Comparison of ENCODE assay signal across 1 cellular context in the genomic region with DNA sequence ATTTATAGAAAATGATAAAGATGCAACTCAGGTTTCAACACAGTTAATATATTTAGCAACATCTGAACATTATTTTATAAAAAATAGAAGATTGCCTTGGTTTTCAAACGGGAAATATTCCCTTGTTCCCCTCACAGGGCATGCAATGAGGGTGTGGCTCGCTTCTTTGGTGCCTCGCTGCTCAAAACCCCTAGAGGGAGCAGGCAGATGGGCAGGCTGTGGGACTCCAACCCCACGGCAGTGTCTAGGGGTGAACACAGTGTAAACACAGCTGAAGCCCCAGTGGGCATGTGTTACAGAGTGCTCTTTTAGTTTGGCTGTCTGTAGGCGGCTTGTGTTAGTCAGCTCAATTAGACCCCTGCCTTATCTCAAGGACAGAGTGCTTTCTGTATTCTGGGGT.
TF ChIP-seq lines count a peak whose summit lies in the region.

No MANE protein-coding gene starts in this region.

TF ChIP-seq in GM23338, 12 proteins besides CTCF, POLR2A, EP300 and RAD21 (continued from another document):
- TF ChIP-seq, protein P1, sequence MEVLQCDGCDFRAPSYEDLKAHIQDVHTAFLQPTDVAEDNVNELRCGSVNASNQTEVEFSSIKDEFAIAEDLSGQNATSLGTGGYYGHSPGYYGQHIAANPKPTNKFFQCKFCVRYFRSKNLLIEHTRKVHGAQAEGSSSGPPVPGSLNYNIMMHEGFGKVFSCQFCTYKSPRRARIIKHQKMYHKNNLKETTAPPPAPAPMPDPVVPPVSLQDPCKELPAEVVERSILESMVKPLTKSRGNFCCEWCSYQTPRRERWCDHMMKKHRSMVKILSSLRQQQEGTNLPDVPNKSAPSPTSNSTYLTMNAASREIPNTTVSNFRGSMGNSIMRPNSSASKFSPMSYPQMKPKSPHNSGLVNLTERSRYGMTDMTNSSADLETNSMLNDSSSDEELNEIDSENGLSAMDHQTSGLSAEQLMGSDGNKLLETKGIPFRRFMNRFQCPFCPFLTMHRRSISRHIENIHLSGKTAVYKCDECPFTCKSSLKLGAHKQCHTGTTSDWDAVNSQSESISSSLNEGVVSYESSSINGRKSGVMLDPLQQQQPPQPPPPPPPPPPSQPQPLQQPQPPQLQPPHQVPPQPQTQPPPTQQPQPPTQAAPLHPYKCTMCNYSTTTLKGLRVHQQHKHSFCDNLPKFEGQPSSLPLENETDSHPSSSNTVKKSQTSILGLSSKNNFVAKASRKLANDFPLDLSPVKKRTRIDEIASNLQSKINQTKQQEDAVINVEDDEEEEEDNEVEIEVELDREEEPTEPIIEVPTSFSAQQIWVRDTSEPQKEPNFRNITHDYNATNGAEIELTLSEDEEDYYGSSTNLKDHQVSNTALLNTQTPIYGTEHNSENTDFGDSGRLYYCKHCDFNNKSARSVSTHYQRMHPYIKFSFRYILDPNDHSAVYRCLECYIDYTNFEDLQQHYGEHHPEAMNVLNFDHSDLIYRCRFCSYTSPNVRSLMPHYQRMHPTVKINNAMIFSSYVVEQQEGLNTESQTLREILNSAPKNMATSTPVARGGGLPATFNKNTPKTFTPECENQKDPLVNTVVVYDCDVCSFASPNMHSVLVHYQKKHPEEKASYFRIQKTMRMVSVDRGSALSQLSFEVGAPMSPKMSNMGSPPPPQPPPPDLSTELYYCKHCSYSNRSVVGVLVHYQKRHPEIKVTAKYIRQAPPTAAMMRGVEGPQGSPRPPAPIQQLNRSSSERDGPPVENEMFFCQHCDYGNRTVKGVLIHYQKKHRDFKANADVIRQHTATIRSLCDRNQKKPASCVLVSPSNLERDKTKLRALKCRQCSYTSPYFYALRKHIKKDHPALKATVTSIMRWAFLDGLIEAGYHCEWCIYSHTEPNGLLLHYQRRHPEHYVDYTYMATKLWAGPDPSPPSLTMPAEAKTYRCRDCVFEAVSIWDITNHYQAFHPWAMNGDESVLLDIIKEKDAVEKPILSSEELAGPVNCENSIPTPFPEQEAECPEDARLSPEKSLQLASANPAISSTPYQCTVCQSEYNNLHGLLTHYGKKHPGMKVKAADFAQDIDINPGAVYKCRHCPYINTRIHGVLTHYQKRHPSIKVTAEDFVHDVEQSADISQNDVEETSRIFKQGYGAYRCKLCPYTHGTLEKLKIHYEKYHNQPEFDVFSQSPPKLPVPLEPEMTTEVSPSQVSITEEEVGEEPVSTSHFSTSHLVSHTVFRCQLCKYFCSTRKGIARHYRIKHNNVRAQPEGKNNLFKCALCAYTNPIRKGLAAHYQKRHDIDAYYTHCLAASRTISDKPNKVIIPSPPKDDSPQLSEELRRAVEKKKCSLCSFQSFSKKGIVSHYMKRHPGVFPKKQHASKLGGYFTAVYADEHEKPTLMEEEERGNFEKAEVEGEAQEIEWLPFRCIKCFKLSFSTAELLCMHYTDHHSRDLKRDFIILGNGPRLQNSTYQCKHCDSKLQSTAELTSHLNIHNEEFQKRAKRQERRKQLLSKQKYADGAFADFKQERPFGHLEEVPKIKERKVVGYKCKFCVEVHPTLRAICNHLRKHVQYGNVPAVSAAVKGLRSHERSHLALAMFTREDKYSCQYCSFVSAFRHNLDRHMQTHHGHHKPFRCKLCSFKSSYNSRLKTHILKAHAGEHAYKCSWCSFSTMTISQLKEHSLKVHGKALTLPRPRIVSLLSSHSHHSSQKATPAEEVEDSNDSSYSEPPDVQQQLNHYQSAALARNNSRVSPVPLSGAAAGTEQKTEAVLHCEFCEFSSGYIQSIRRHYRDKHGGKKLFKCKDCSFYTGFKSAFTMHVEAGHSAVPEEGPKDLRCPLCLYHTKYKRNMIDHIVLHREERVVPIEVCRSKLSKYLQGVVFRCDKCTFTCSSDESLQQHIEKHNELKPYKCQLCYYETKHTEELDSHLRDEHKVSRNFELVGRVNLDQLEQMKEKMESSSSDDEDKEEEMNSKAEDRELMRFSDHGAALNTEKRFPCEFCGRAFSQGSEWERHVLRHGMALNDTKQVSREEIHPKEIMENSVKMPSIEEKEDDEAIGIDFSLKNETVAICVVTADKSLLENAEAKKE (CRISPR knock-in tag; IDR thresholded peaks at IDR 0.05) = no peak
- TF ChIP-seq JUNB (IDR thresholded peaks at IDR 0.05; ENCODE audit: unreplicated experiment) = no peak
- no peak for TF ChIP-seq ZNF331 (CRISPR knock-in tag; IDR thresholded peaks at IDR 0.05; ENCODE audit: low read depth)
- TF ChIP-seq EZH2phosphoT487 (IDR thresholded peaks at IDR 0.05; ENCODE audit: unreplicated experiment) = no peak
- TF ChIP-seq, protein P2, sequence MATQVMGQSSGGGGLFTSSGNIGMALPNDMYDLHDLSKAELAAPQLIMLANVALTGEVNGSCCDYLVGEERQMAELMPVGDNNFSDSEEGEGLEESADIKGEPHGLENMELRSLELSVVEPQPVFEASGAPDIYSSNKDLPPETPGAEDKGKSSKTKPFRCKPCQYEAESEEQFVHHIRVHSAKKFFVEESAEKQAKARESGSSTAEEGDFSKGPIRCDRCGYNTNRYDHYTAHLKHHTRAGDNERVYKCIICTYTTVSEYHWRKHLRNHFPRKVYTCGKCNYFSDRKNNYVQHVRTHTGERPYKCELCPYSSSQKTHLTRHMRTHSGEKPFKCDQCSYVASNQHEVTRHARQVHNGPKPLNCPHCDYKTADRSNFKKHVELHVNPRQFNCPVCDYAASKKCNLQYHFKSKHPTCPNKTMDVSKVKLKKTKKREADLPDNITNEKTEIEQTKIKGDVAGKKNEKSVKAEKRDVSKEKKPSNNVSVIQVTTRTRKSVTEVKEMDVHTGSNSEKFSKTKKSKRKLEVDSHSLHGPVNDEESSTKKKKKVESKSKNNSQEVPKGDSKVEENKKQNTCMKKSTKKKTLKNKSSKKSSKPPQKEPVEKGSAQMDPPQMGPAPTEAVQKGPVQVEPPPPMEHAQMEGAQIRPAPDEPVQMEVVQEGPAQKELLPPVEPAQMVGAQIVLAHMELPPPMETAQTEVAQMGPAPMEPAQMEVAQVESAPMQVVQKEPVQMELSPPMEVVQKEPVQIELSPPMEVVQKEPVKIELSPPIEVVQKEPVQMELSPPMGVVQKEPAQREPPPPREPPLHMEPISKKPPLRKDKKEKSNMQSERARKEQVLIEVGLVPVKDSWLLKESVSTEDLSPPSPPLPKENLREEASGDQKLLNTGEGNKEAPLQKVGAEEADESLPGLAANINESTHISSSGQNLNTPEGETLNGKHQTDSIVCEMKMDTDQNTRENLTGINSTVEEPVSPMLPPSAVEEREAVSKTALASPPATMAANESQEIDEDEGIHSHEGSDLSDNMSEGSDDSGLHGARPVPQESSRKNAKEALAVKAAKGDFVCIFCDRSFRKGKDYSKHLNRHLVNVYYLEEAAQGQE (IDR thresholded peaks at IDR 0.05; ENCODE audit: unreplicated experiment) = no peak
- no peak for TF ChIP-seq ETS1 (IDR thresholded peaks at IDR 0.05)
- no peak for TF ChIP-seq EZH2 (IDR thresholded peaks at IDR 0.05; ENCODE audit: low read depth, unreplicated experiment)
- no peak for TF ChIP-seq STAT1 (IDR thresholded peaks at IDR 0.05; ENCODE audit: unreplicated experiment)
